ENCODE assay signal across 19 cellular contexts in genomic region chr20:3166338-3166912, GRCh38. TPM values are rescaled to one million over a fixed set of nuclear protein-coding genes. Genes with fewer than 3 reads are reported as not detected.
DNase-seq lines count a peak whose midpoint lies in the region; ATAC-seq and TF ChIP-seq lines count a peak whose summit lies in the region.
"Had no signal": no experiment of that assay in that cellular context is flagged by ENCODE, and none has a peak within 500 bp of the region (broad histone marks: within the 10 kb centered on the region; RNA-seq: fewer than 3 reads in every experiment).

No MANE protein-coding gene starts in this region.

- no peaks in the 10 kb centered on the region for H3K27me3 ChIP-seq in dorsolateral prefrontal cortex
- H3K27me3 ChIP-seq in neuronal stem cell (ENCODE audit: control insufficient read depth in 3 of 3, insufficient read depth in 3 of 3, low read depth in 1 of 3, low read length in 3 of 3), result peaks cover 0 to 13% (median 0%) of the 10 kb centered on the region in 3 experiments
- no peaks in the 10 kb centered on the region for H3K27me3 ChIP-seq in thyroid gland
- H3K27me3 ChIP-seq: SJCRH30 had no signal

- peak; percentile 57 for DNase-seq in activated effector memory CD4-positive, alpha-beta T cell treated with anti-CD3 and anti-CD28 coated beads, Interleukin-2, amount 50 U/mL, for 16 hours
- DNase-seq in activated effector memory CD4-positive, alpha-beta T cell treated with Interleukin-2 at 50 U/mL for 16 hours, result no peak
- DNase-seq in dorsolateral prefrontal cortex (no peak), neuronal stem cell (ENCODE audit: low spot score) (no peak), HCEC 1CT (no peak), thyroid gland (no peak)
- DNase-seq: CD4-positive, CD25-positive, alpha-beta regulatory T cell; DMS153; Karpas-422; NCI-H1092 treated with DMSO at 0.1 percent for 48 hours; NCI-H1436; NCI-H1930; NCI-H2107; NCI-H524; NCI-H748 treated with DMSO at 0.1 percent for 48 hours; SJCRH30 had no signal

- no peak for ATAC-seq in GM18870 (IDR thresholded peaks at IDR 0.05; ENCODE audit: unreplicated experiment)
- ATAC-seq: GM12878 had no signal

- peaks cover 0 to 4% of the 10 kb centered on the region in 2 donors for H3K4me1 ChIP-seq in neuronal stem cell (ENCODE audit: control insufficient read depth in 2 of 2, insufficient read depth in 1 of 2, low read depth in 1 of 2, low read length in 2 of 2)
- peaks cover 13 to 33% of the 10 kb centered on the region in 2 donors for H3K4me1 ChIP-seq in thyroid gland

- TF ChIP-seq CTCF in dorsolateral prefrontal cortex (IDR thresholded peaks at IDR 0.05 in 54 of 56, conservative IDR thresholded peaks at IDR 0.05 in 2 of 56; ENCODE audit: low read depth in 1 of 56, partially characterized antibody in 56 of 56) (no peak), thyroid gland (IDR thresholded peaks at IDR 0.05) (no peak)

- H2BK15ac ChIP-seq in neuronal stem cell (ENCODE audit: low read length), result no peak overlapping the region

- no peak overlapping the region for H2BK12ac ChIP-seq in neuronal stem cell (ENCODE audit: low read length)

- H3K4ac ChIP-seq in neuronal stem cell (ENCODE audit: low read length), result peak overlapping the region; percentile 31

- peak overlapping the region; percentile 78 for H3K23ac ChIP-seq in neuronal stem cell (ENCODE audit: low read depth, low read length, poor library complexity)

- peaks cover 7% of the 10 kb centered on the region for H3K79me1 ChIP-seq in neuronal stem cell (ENCODE audit: low read depth, low read length)

- peak overlapping the region in 2 of 59 donors; percentile 23 to 43 for H3K4me3 ChIP-seq in dorsolateral prefrontal cortex
- no peak overlapping the region for H3K4me3 ChIP-seq in neuronal stem cell (ENCODE audit: low read length in 2 of 2)
- no peak overlapping the region for H3K4me3 ChIP-seq in thyroid gland (replicated peaks in 1 of 3)
- H3K4me3 ChIP-seq: BLaER1, GM12878, SJCRH30 had no signal

- H3K9me3 ChIP-seq in neuronal stem cell (replicated peaks in 1 of 2; ENCODE audit: control insufficient read depth in 2 of 2, insufficient read depth in 1 of 2, low read depth in 1 of 2, low read length in 2 of 2) (peaks cover 0 to 2% of the 10 kb centered on the region in 2 donors), thyroid gland (no peaks in the 10 kb centered on the region)
- H3K9me3 ChIP-seq: BLaER1, SJCRH30 had no signal

- no peak overlapping the region for H2AFZ ChIP-seq in neuronal stem cell (ENCODE audit: low read length)

- TF ChIP-seq POLR2A in thyroid gland (IDR thresholded peaks at IDR 0.05), result no peak

- H4K8ac ChIP-seq in neuronal stem cell (ENCODE audit: low read depth, low read length), result peak overlapping the region; percentile 43

- no peak overlapping the region for H2BK5ac ChIP-seq in neuronal stem cell (ENCODE audit: low read length)

- no CpG with 5 or more reads among the region's 13 CpGs for WGBS in neuronal stem cell (ENCODE audit: extremely low coverage in 2 of 2, insufficient read length in 2 of 2, insufficient replicate concordance in 1 of 2), 2 donors
- 90 to 98% methylated on average over 7 to 13 of the region's 13 CpGs for WGBS in thyroid gland, 2 donors

- H2BK120ac ChIP-seq in neuronal stem cell (ENCODE audit: low read depth, low read length), result no peak overlapping the region

- H4K91ac ChIP-seq in neuronal stem cell (ENCODE audit: low read depth, low read length, poor library complexity), result no peak overlapping the region

- intact Hi-C loops in dorsolateral prefrontal cortex (cut with DNase I) (no loop called here), thyroid gland (cut with DNase I) (loop anchor here (2.0 kb wide), 1 partner anchor 28 kb away; no protein-coding TSS in a partner anchor)

- peak overlapping the region; percentile 71 for H3K14ac ChIP-seq in neuronal stem cell (ENCODE audit: low read length)

- no peak overlapping the region for H2AK5ac ChIP-seq in neuronal stem cell (ENCODE audit: low read depth, low read length)

- H3K9ac ChIP-seq in neuronal stem cell (ENCODE audit: low read depth, low read length, poor library complexity), result no peak overlapping the region
- H3K9ac ChIP-seq: BLaER1 had no signal

- H3K18ac ChIP-seq in neuronal stem cell (ENCODE audit: low read length), result no peak overlapping the region

- H3K27ac ChIP-seq in dorsolateral prefrontal cortex (peak overlapping the region in 46 of 59 donors; percentile 3 to 95 (median 65)), neuronal stem cell (replicated peaks; ENCODE audit: low read length) (no peak overlapping the region), thyroid gland (no peak overlapping the region)
- H3K27ac ChIP-seq: BLaER1, SJCRH30 had no signal

- no peak overlapping the region for H3K4me2 ChIP-seq in neuronal stem cell (ENCODE audit: insufficient read depth, low read length, poor library complexity, severe bottlenecking)
- H3K4me2 ChIP-seq: BLaER1 had no signal

- no peaks in the 10 kb centered on the region for H3K36me3 ChIP-seq in neuronal stem cell (replicated peaks in 1 of 2; ENCODE audit: control insufficient read depth in 2 of 2, insufficient read depth in 2 of 2, low read length in 2 of 2)
- H3K36me3 ChIP-seq in thyroid gland, result no peaks in the 10 kb centered on the region
- H3K36me3 ChIP-seq: BLaER1, SJCRH30 had no signal

RNA-seq across cellular contexts. Expression of gene FASTKD5, which starts 6.8 kb away (rescaled TPM):
- 10 to 100 TPM; 10.4 to 25.9 (median 18.3) TPM for total RNA-seq in dorsolateral prefrontal cortex
- 6.6 TPM for polyA plus RNA-seq in neuronal stem cell (2013, experiment 1 of 2)
- 6.4 TPM for polyA plus RNA-seq in neuronal stem cell (2013, experiment 2 of 2)
- total RNA-seq in thyroid gland, result 10 to 100 TPM; 20.6 to 24.2 (median 21.3) TPM

RNA-seq across cellular contexts. Expression of gene UBOX5, which starts 6.8 kb away (rescaled TPM):
- total RNA-seq in dorsolateral prefrontal cortex (10 to 100 TPM in 52 of 120 experiments, 1 to 10 TPM in 68; 6.1 to 13.0 (median 9.5) TPM), thyroid gland (10 to 100 TPM in 1 of 4 donors, 1 to 10 TPM in 3; 7.0 to 12.4 (median 8.7) TPM)
- polyA plus RNA-seq in neuronal stem cell (2013, experiment 1 of 2), result 4.5 TPM
- polyA plus RNA-seq in neuronal stem cell (2013, experiment 2 of 2), result 4.4 TPM

RNA-seq across cellular contexts. Expression of gene LZTS3, which starts 6.9 kb away (rescaled TPM):
- total RNA-seq in dorsolateral prefrontal cortex (100 to 1,000 TPM in 117 of 120 experiments, 10 to 100 TPM in 3; 55.7 to 232 (median 165) TPM), thyroid gland (10 to 100 TPM; 27.7 to 39.1 (median 35.1) TPM)
- polyA plus RNA-seq in neuronal stem cell (2013, experiment 1 of 2), result 8.4 TPM
- 8.7 TPM for polyA plus RNA-seq in neuronal stem cell (2013, experiment 2 of 2)

RNA-seq across cellular contexts. Expression of gene DDRGK1, which starts 38.1 kb away (rescaled TPM):
- 100 to 1,000 TPM in 119 of 120 experiments, 10 to 100 TPM in 1; 98.5 to 184 (median 132) TPM for total RNA-seq in dorsolateral prefrontal cortex
- 29.3 TPM for polyA plus RNA-seq in neuronal stem cell (2013, experiment 1 of 2)
- polyA plus RNA-seq in neuronal stem cell (2013, experiment 2 of 2), result 30.0 TPM
- total RNA-seq in thyroid gland, result 100 to 1,000 TPM in 3 of 4 donors, 10 to 100 TPM in 1; 95.5 to 136 (median 126) TPM

RNA-seq across cellular contexts. Expression of gene ITPA, which starts 42.9 kb away (rescaled TPM):
- 10 to 100 TPM; 18.3 to 51.4 (median 33.9) TPM for total RNA-seq in dorsolateral prefrontal cortex
- 31.8 TPM for polyA plus RNA-seq in neuronal stem cell (2013, experiment 1 of 2)
- 32.2 TPM for polyA plus RNA-seq in neuronal stem cell (2013, experiment 2 of 2)
- total RNA-seq in thyroid gland, result 10 to 100 TPM; 58.3 to 81.3 (median 68.2) TPM

Comparison
In these comparisons a context has a peak if more than half of its experiments do, and no peak if none do; other contexts are left out.
1. H3K27ac ChIP-seq: peak in dorsolateral prefrontal cortex (46 of 59); none in neuronal stem cell (single experiment) and thyroid gland (0 of 3).